ENCODE assay signal across 1 cellular context in genomic region chr1:43354471-43354870, GRCh38.
A peak's percentile ranks its signal among the peaks of the same experiment; 100 is the strongest.
TF ChIP-seq lines count a peak whose summit lies in the region.

No MANE protein-coding gene starts in this region.

TF ChIP-seq in HepG2, 621 proteins besides CTCF, POLR2A, EP300 and RAD21:
- peak; percentile 28 to 34; a peak in 1 of 4 replicates for TF ChIP-seq MAFK (conservative IDR thresholded peaks at IDR 0.05 in 1 of 2, IDR thresholded peaks at IDR 0.05 in 1 of 2; ENCODE audit: low read length in 2 of 2)
- TF ChIP-seq MAFF (IDR thresholded peaks at IDR 0.05; ENCODE audit: low read depth, low read length) = peak; percentile 39; the same call in 1 of the 2 replicates
- no peak for TF ChIP-seq HOXA5 (CRISPR knock-in tag; IDR thresholded peaks at IDR 0.05)
TF ChIP-seq in HepG2: peak in this region for 2.
